Comparison of ENCODE assay signal across 7 cellular contexts in the genomic region with DNA sequence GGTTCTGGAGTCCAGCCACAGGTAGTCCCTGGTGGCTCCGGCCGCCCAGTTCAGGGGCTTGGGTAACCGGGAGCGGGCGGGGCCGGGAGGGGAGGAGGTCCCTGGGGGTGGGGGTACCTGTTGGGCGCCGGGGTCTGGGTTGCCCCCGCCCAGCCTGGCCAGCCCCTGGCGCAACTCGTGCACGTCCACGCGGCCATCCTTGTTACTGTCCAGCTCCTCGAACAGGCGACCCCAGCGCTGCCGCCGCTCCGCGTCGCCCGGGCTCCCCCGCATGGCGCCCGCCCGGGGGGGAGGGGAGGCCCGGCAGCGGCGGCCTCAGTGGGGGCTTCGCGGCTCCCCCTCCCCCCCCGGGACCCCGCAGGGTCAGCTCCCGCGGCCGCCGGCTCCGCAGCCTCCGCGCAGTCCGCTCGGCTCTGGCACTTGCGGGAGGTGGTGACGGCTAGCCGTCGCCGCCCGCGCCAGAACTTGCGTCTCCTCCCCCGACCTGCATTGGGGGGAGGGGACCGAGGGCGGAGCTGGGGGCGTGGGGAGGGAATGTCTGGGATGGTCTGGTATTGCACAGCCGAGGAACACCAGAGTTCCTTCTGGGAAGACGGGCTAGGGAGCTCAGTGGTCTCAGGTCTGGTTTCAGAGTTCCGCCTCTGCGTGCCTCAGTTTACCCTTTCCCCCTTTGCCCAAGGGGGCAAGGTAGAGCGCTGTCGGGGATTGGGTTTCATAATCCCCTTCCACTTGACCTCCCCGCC. TPM values are rescaled to one million over a fixed set of nuclear protein-coding genes. Genes with fewer than 3 reads are reported as not detected.
A peak's percentile ranks its signal among the peaks of the same experiment; 100 is the strongest.
DNase-seq lines count a peak whose midpoint lies in the region; ATAC-seq, FAIRE-seq and TF ChIP-seq lines count a peak whose summit lies in the region.

A gene (minus strand): TSS at position 437 of the 743 bp plus-strand sequence. CDS start 164 bp downstream, at position 273.

- peaks cover 13% of the 10 kb centered on the region for H3K4me1 Mint-ChIP-seq in activated CD4-positive, alpha-beta T cell treated with anti-CD3 and anti-CD28 coated beads, Interleukin-2, amount 10 ng/mL, durations not matched to agents 24 days and 14 days

- TF ChIP-seq POLR2A in GM12891 (IDR thresholded peaks at IDR 0.05; ENCODE audit: low read depth, low read length) = no peak
- no peak for TF ChIP-seq POLR2A in lower leg skin (IDR thresholded peaks at IDR 0.05)

- intact Hi-C loops in activated CD4-positive, alpha-beta T cell treated with anti-CD3 and anti-CD28 coated beads, Interleukin-2, amount 10 ng/mL, durations not matched to agents 24 days and 14 days (cut with micrococcal nuclease) = loop anchor here (1.0 to 2.0 kb wide), 6 partner anchors 22 to 404 kb away; a partner anchor contains a TSS
- intact Hi-C loops in lower leg skin (cut with DNase I; ENCODE audit: low total_unique reads) = no loop called here

- H3K4me3 Mint-ChIP-seq in activated CD4-positive, alpha-beta T cell treated with anti-CD3 and anti-CD28 coated beads, Interleukin-2, amount 10 ng/mL, durations not matched to agents 24 days and 14 days = peak within 1 kb of the TSS; percentile 93

- peaks cover 27% of the 10 kb centered on the region for H3K36me3 Mint-ChIP-seq in activated CD4-positive, alpha-beta T cell treated with anti-CD3 and anti-CD28 coated beads, Interleukin-2, amount 10 ng/mL, durations not matched to agents 24 days and 14 days (ENCODE audit: low read depth)

- DNase-seq in GM12891 (ENCODE audit: insufficient read length, low spot score) (peak; percentile 93), NCI-H345 (lab: John Stamatoyannopoulos, UW) (peak; percentile 81), ecto neural progenitor cell (ENCODE audit: low spot score) (peak; percentile 84), lower leg skin (ENCODE audit: low spot score in 2 of 2) (peak; percentile 42 to 92)
- peak; percentile 91 for DNase-seq in activated CD4-positive, alpha-beta T cell treated with anti-CD3 and anti-CD28 coated beads, Interleukin-2, amount 10 ng/mL, durations not matched to agents 24 days and 14 days
- DNase-seq in stimulated activated CD4-positive, alpha-beta T cell treated with anti-CD3 and anti-CD28 coated beads, TNF-alpha, amount 100 ng/mL, for 4 hours (ENCODE audit: low read depth in 3 of 3) = peak; percentile 23 to 50 (median 36)

- no peak for FAIRE-seq in GM12891 (lab: Jason Lieb, UNC)

- no peaks in the 10 kb centered on the region for H3K27me3 Mint-ChIP-seq in activated CD4-positive, alpha-beta T cell treated with anti-CD3 and anti-CD28 coated beads, Interleukin-2, amount 10 ng/mL, durations not matched to agents 24 days and 14 days

- peaks cover 7% of the 10 kb centered on the region for H3K9me3 Mint-ChIP-seq in activated CD4-positive, alpha-beta T cell treated with anti-CD3 and anti-CD28 coated beads, Interleukin-2, amount 10 ng/mL, durations not matched to agents 24 days and 14 days

- 0 to 2% methylated on average over 31 to 38 of the region's 62 CpGs for WGBS in lower leg skin, 2 donors

- H3K27ac Mint-ChIP-seq in activated CD4-positive, alpha-beta T cell treated with anti-CD3 and anti-CD28 coated beads, Interleukin-2, amount 10 ng/mL, durations not matched to agents 24 days and 14 days = peak within 1 kb of the TSS; percentile 84

- ATAC-seq in HG02642 (IDR thresholded peaks at IDR 0.05; ENCODE audit: poor library complexity, unreplicated experiment) = peak; percentile 42

- TF ChIP-seq CTCF in lower leg skin (IDR thresholded peaks at IDR 0.05) = no peak

- peak within 1 kb of the TSS; percentile 48 for H3K4me3 ChIP-seq in lower leg skin (ENCODE audit: low read depth, poor library complexity, severe bottlenecking)

TF ChIP-seq in GM12891, 5 proteins besides CTCF, POLR2A, EP300 and RAD21:
- no peak for TF ChIP-seq SPI1 (IDR thresholded peaks at IDR 0.05; ENCODE audit: low read depth, low read length)
- TF ChIP-seq POU2F2 (IDR thresholded peaks at IDR 0.05; ENCODE audit: low read depth, low read length) = 0 out of 2 replicates have a peak, but pooled peaks have one; percentile 51

RNA-seq across cellular contexts. Expression of the gene that starts here (rescaled TPM):
- 34.7 TPM for polyA plus RNA-seq in GM12891 (2012; ENCODE audit: low read depth, missing spikeins)
- total RNA-seq in activated CD4-positive, alpha-beta T cell treated with anti-CD3 and anti-CD28 coated beads, Interleukin-2, amount 10 ng/mL, durations not matched to agents 24 days and 14 days = 21.0 and 22.0 TPM in 2 replicates
- 100 to 1,000 TPM in 1 of 4 donors, 10 to 100 TPM in 3; 60.9 to 102 (median 76.0) TPM for total RNA-seq in lower leg skin

Comparison
In these comparisons a context has a peak if more than half of its experiments do, and no peak if none do; other contexts are left out.
1. Peak in every context shown above with its lines: DNase-seq, ATAC-seq and H3K4me3 ChIP-seq.
2. DNase-seq: peak in every context shown above with its lines; median percentile 93 in GM12891; 91 in activated CD4-positive, alpha-beta T cell treated with anti-CD3 and anti-CD28 coated beads, Interleukin-2, amount 10 ng/mL, durations not matched to agents 24 days and 14 days; 84 in ecto neural progenitor cell; 81 in NCI-H345; 67 in lower leg skin; 36 in stimulated activated CD4-positive, alpha-beta T cell treated with anti-CD3 and anti-CD28 coated beads, TNF-alpha, amount 100 ng/mL, for 4 hours.